ENCODE assay signal across 13 cellular contexts in genomic region chr2:134220525-134220924, GRCh38. TPM values are rescaled to one million over a fixed set of nuclear protein-coding genes. Genes with fewer than 3 reads are reported as not detected.
DNase-seq lines count a peak whose midpoint lies in the region; ATAC-seq and TF ChIP-seq lines count a peak whose summit lies in the region.
"Had no signal": no experiment of that assay in that cellular context is flagged by ENCODE, and none has a peak within 500 bp of the region (broad histone marks: within the 10 kb centered on the region; RNA-seq: fewer than 3 reads in every experiment).

No MANE protein-coding gene starts in this region.

- H3K4me3 Mint-ChIP-seq in nephron progenitor cell: no peak overlapping the region
- H3K4me3 Mint-ChIP-seq: activated T-cell treated with anti-CD3 and anti-CD28 coated beads, Interleukin-2, amount 50 U/mL, for 4 hours had no signal

- H3K9me3 Mint-ChIP-seq in nephron progenitor cell: no peaks in the 10 kb centered on the region
- H3K9me3 Mint-ChIP-seq: activated T-cell treated with anti-CD3 and anti-CD28 coated beads, Interleukin-2, amount 50 U/mL, for 4 hours had no signal

- no peaks in the 10 kb centered on the region for H3K27me3 Mint-ChIP-seq in nephron progenitor cell (ENCODE audit: low read depth, poor library complexity)

- DNase-seq in G401 (ENCODE audit: low spot score): peak; percentile 27
- peak; percentile 33 for DNase-seq in NCI-H2029 (lab: John Stamatoyannopoulos, UW)
- DNase-seq in astrocyte of the hippocampus (ENCODE audit: low read depth, low spot score): peak; percentile 29
- no peak for DNase-seq in nephron progenitor cell
- DNase-seq in activated T-cell treated with anti-CD3 and anti-CD28 coated beads for 4 hours: no peak
- DNase-seq in activated T-cell treated with anti-CD3 and anti-CD28 coated beads, Interleukin-2, amount 50 U/mL, for 1 hour: no peak
- DNase-seq: activated CD4-positive, CD25-positive, alpha-beta regulatory T cell treated with anti-CD3 and anti-CD28 coated beads, Interleukin-2, amount 50 U/mL, for 72 hours; activated T-cell treated with anti-CD3 and anti-CD28 coated beads, Interleukin-2, amount 50 U/mL, for 4 hours; brain microvascular endothelial cell; effector memory CD4-positive, alpha-beta T cell; NCI-H1105 treated with DMSO at 0.1 percent for 48 hours; NCI-H774 had no signal

- H3K36me3 Mint-ChIP-seq in nephron progenitor cell (ENCODE audit: low read depth): peaks cover 7% of the 10 kb centered on the region

- peak overlapping the region; percentile 79 for H3K27ac Mint-ChIP-seq in nephron progenitor cell

- H3K4me1 Mint-ChIP-seq in nephron progenitor cell: peaks cover 50% of the 10 kb centered on the region

- in situ Hi-C loops in G401 (cut with HindIII; ENCODE audit: low sequenced_read_pairs): no loop called here

- no peak for TF ChIP-seq CTCF in nephron progenitor cell (IDR thresholded peaks at IDR 0.05)

- ATAC-seq in HG02852 (IDR thresholded peaks at IDR 0.05; ENCODE audit: unreplicated experiment): no peak
- ATAC-seq: activated T-cell treated with anti-CD3 and anti-CD28 coated beads, Interleukin-2, amount 50 U/mL, for 4 hours had no signal

RNA-seq across cellular contexts. Expression of gene MGAT5, which starts 33.3 kb away (rescaled TPM):
- total RNA-seq in G401 (2014; rRNA removed; shearing (Covaris generic)): 0.07 and 0.31 TPM in 2 replicates

Comparison
In these comparisons a context has a peak if more than half of its experiments do, and no peak if none do; other contexts are left out.
1. DNase-seq: peak in G401 (single experiment), NCI-H2029 (single experiment) and astrocyte of the hippocampus (single experiment); none in nephron progenitor cell (single experiment), activated T-cell treated with anti-CD3 and anti-CD28 coated beads for 4 hours (single experiment) and activated T-cell treated with anti-CD3 and anti-CD28 coated beads, Interleukin-2, amount 50 U/mL, for 1 hour (single experiment).